In the genomic region with DNA sequence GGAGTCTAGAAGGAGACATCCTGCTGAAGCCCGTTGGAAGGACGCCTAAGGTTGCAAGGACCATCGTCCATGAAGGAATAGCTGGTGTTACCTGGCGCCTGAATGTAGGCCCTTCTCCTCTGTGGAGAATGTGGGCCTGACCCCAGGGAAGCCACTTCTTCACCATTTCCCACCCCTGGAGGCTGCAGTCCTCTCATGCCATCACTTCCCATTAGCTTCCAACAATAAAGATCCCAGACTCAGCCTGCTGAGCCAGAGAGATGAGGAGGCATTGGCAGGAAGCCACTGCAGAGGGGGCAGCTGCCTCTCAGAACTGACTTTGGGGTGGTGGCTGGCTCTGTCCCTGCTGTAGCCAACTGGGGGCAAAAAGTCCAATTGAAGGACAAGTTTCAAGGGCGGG, we compare ENCODE assay signal across 28 cellular contexts. TPM values are rescaled to one million over a fixed set of nuclear protein-coding genes. Genes with fewer than 3 reads are reported as not detected.
"Had no signal": no experiment of that assay in that cellular context is flagged by ENCODE, and none has a peak within 500 bp of the region (broad histone marks: within the 10 kb centered on the region; RNA-seq: fewer than 3 reads in every experiment).

No MANE protein-coding gene starts in this region.

- H3K4me3 Mint-ChIP-seq: activated CD4-positive, alpha-beta T cell treated with anti-CD3 and anti-CD28 coated beads, Interleukin-2, amount 10 ng/mL, durations not matched to agents 24 days and 14 days; activated CD8-positive, alpha-beta T cell treated with anti-CD3 and anti-CD28 coated beads for 36 hours; activated naive CD4-positive, alpha-beta T cell treated with anti-CD3 and anti-CD28 coated beads, Interleukin-2, amount 50 U/mL, for 24 hours; activated naive CD8-positive, alpha-beta T cell treated with anti-CD3 and anti-CD28 coated beads, Interleukin-2, amount 10 ng/mL, durations not matched to agents 7 days and 5 days; activated T-cell treated with anti-CD3 and anti-CD28 coated beads, Interleukin-2, amount 50 U/mL, for 24 hours; T-helper 1 cell treated with Interleukin-12 subunit alpha and Interleukin-12 subunit beta and Interleukin-4 antibody, amounts not matched to agents 30 μg/mL and 1 μg/mL, for 36 hours; T-helper 2 cell treated with Interferon-gamma antibody and Interleukin-4, amounts not matched to agents 5 μg/mL and 100 μg/mL, for 36 hours had no signal

- H3K36me3 Mint-ChIP-seq: activated naive CD4-positive, alpha-beta T cell treated with anti-CD3 and anti-CD28 coated beads, Interleukin-2, amount 50 U/mL, for 24 hours; activated naive CD8-positive, alpha-beta T cell treated with anti-CD3 and anti-CD28 coated beads, Interleukin-2, amount 10 ng/mL, durations not matched to agents 7 days and 5 days had no signal

- DNase-seq: activated CD4-positive, alpha-beta T cell treated with anti-CD3 and anti-CD28 coated beads, Interleukin-2, amount 10 ng/mL, durations not matched to agents 24 days and 14 days; activated CD4-positive, alpha-beta T cell treated with anti-CD3 and anti-CD28 coated beads, Interleukin-2, amount 50 U/mL, for 4 hours; activated CD8-positive, alpha-beta T cell treated with anti-CD3 and anti-CD28 coated beads for 36 hours; activated gamma-delta T cell; activated naive CD4-positive, alpha-beta T cell treated with Interleukin-2 at 50 U/mL for 16 hours; activated naive CD8-positive, alpha-beta T cell treated with anti-CD3 and anti-CD28 coated beads, Interleukin-2, amount 10 ng/mL, durations not matched to agents 7 days and 5 days; activated T-cell treated with anti-CD3 and anti-CD28 coated beads, Interleukin-2, amount 50 U/mL, for 24 hours; body of pancreas; Karpas-422; KBM-7; NCI-H1105; NCI-H1417 treated with DMSO at 0.1 percent for 48 hours; NCI-H1930; NCI-H2081 treated with DMSO at 0.1 percent for 48 hours; NCI-H226; NCI-H446 treated with DMSO at 0.1 percent for 48 hours; NCI-H524; PC-9; SIG-M5 had no signal

- H3K27me3 Mint-ChIP-seq: activated CD4-positive, alpha-beta T cell treated with anti-CD3 and anti-CD28 coated beads, Interleukin-2, amount 10 ng/mL, durations not matched to agents 24 days and 14 days; activated naive CD4-positive, alpha-beta T cell treated with anti-CD3 and anti-CD28 coated beads, Interleukin-2, amount 50 U/mL, for 24 hours; activated naive CD8-positive, alpha-beta T cell treated with anti-CD3 and anti-CD28 coated beads, Interleukin-2, amount 10 ng/mL, durations not matched to agents 7 days and 5 days; activated T-cell treated with anti-CD3 and anti-CD28 coated beads, Interleukin-2, amount 50 U/mL, for 24 hours had no signal

- H3K9me3 Mint-ChIP-seq: activated CD4-positive, alpha-beta T cell treated with anti-CD3 and anti-CD28 coated beads, Interleukin-2, amount 10 ng/mL, durations not matched to agents 24 days and 14 days; activated CD8-positive, alpha-beta T cell treated with anti-CD3 and anti-CD28 coated beads for 36 hours; activated naive CD4-positive, alpha-beta T cell treated with anti-CD3 and anti-CD28 coated beads, Interleukin-2, amount 50 U/mL, for 24 hours; activated naive CD8-positive, alpha-beta T cell treated with anti-CD3 and anti-CD28 coated beads, Interleukin-2, amount 10 ng/mL, durations not matched to agents 7 days and 5 days; activated T-cell treated with anti-CD3 and anti-CD28 coated beads, Interleukin-2, amount 50 U/mL, for 24 hours; activated T-helper 2 cell treated with anti-CD3 and anti-CD28 coated beads, Interferon-gamma antibody, Interleukin-2, Interleukin-4, amounts not matched to agents 10 μg/mL and 5 μg/mL and 100 μg/mL, durations not matched to agents 14 hours and 24 hours and 36 hours; T-helper 1 cell treated with Interleukin-12 subunit alpha and Interleukin-12 subunit beta and Interleukin-4 antibody, amounts not matched to agents 30 μg/mL and 1 μg/mL, for 36 hours; T-helper 2 cell treated with Interferon-gamma antibody and Interleukin-4, amounts not matched to agents 5 μg/mL and 100 μg/mL, for 36 hours had no signal

- H3K27ac Mint-ChIP-seq: activated CD4-positive, alpha-beta T cell treated with anti-CD3 and anti-CD28 coated beads, Interleukin-2, amount 10 ng/mL, durations not matched to agents 24 days and 14 days; activated CD8-positive, alpha-beta T cell treated with anti-CD3 and anti-CD28 coated beads for 36 hours; activated naive CD4-positive, alpha-beta T cell treated with anti-CD3 and anti-CD28 coated beads, Interleukin-2, amount 50 U/mL, for 24 hours; activated naive CD8-positive, alpha-beta T cell treated with anti-CD3 and anti-CD28 coated beads, Interleukin-2, amount 10 ng/mL, durations not matched to agents 7 days and 5 days; activated T-cell treated with anti-CD3 and anti-CD28 coated beads, Interleukin-2, amount 50 U/mL, for 24 hours; activated T-helper 2 cell treated with anti-CD3 and anti-CD28 coated beads, Interferon-gamma antibody, Interleukin-2, Interleukin-4, amounts not matched to agents 10 μg/mL and 5 μg/mL and 100 μg/mL, durations not matched to agents 14 hours and 24 hours and 36 hours; T-helper 1 cell treated with Interleukin-12 subunit alpha and Interleukin-12 subunit beta and Interleukin-4 antibody, amounts not matched to agents 30 μg/mL and 1 μg/mL, for 36 hours; T-helper 2 cell treated with Interferon-gamma antibody and Interleukin-4, amounts not matched to agents 5 μg/mL and 100 μg/mL, for 36 hours had no signal

- H3K4me1 Mint-ChIP-seq: activated naive CD4-positive, alpha-beta T cell treated with anti-CD3 and anti-CD28 coated beads, Interleukin-2, amount 50 U/mL, for 24 hours had no signal

- ATAC-seq: activated CD8-positive, alpha-beta T cell treated with anti-CD3 and anti-CD28 coated beads for 36 hours; body of pancreas; Right ventricle myocardium inferior had no signal

RNA-seq across cellular contexts. Expression of gene KCNE2, which starts 21.3 kb away (rescaled TPM):
- total RNA-seq: activated CD4-positive, alpha-beta T cell treated with anti-CD3 and anti-CD28 coated beads, Interleukin-2, amount 10 ng/mL, durations not matched to agents 24 days and 14 days; activated CD8-positive, alpha-beta memory T cell treated with anti-CD3 and anti-CD28 coated beads for 36 hours; activated CD8-positive, alpha-beta T cell treated with anti-CD3 and anti-CD28 coated beads for 36 hours; activated naive CD8-positive, alpha-beta T cell treated with anti-CD3 and anti-CD28 coated beads, Interleukin-2, amount 10 ng/mL, durations not matched to agents 7 days and 5 days; activated T-helper 2 cell treated with anti-CD3 and anti-CD28 coated beads, Interferon-gamma antibody, Interleukin-2, Interleukin-4, amounts not matched to agents 10 μg/mL and 5 μg/mL and 100 μg/mL, durations not matched to agents 14 hours and 24 hours and 36 hours; body of pancreas; MCF 10A; OCI-LY7; PC-9; Right ventricle myocardium inferior; SK-MEL-5 had no signal
